ENCODE assay signal across 1 cellular context in genomic region chr17:29573871-29574731, GRCh38.
TF ChIP-seq lines count a peak whose summit lies in the region.

No MANE protein-coding gene starts in this region.

TF ChIP-seq in K562, 482 proteins besides CTCF, POLR2A, EP300 and RAD21:
- TF ChIP-seq RBFOX2 (IDR thresholded peaks at IDR 0.05; ENCODE audit: low read depth, low read length) (peak; percentile 39; the same call in 1 of the 2 replicates), ZNF224 (CRISPR knock-in tag; IDR thresholded peaks at IDR 0.05) (no peak), EGR1 (conservative IDR thresholded peaks at IDR 0.05) (peak; percentile 43; the same call in 1 of the 2 replicates), DMBX1 (CRISPR knock-in tag; IDR thresholded peaks at IDR 0.05; ENCODE audit: borderline replicate concordance) (no peak)
- TF ChIP-seq, protein P1, sequence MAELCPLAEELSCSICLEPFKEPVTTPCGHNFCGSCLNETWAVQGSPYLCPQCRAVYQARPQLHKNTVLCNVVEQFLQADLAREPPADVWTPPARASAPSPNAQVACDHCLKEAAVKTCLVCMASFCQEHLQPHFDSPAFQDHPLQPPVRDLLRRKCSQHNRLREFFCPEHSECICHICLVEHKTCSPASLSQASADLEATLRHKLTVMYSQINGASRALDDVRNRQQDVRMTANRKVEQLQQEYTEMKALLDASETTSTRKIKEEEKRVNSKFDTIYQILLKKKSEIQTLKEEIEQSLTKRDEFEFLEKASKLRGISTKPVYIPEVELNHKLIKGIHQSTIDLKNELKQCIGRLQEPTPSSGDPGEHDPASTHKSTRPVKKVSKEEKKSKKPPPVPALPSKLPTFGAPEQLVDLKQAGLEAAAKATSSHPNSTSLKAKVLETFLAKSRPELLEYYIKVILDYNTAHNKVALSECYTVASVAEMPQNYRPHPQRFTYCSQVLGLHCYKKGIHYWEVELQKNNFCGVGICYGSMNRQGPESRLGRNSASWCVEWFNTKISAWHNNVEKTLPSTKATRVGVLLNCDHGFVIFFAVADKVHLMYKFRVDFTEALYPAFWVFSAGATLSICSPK (IDR thresholded peaks at IDR 0.05; ENCODE audit: borderline replicate concordance), result no peak
